ENCODE assay signal across 8 cellular contexts in genomic region chr11:77039491-77040400, GRCh38. TPM values are rescaled to one million over a fixed set of nuclear protein-coding genes. Genes with fewer than 3 reads are reported as not detected.
DNase-seq lines count a peak whose midpoint lies in the region; ATAC-seq and TF ChIP-seq lines count a peak whose summit lies in the region.

No MANE protein-coding gene starts in this region.

- no peak for TF ChIP-seq POLR2A in breast epithelium (IDR thresholded peaks at IDR 0.05)

- no peak overlapping the region for H3K4me3 Mint-ChIP-seq in MCF 10A (ENCODE audit: unreplicated experiment)
- peak overlapping the region; percentile 41 to 77 for H3K4me3 Mint-ChIP-seq in activated T-cell treated with anti-CD3 and anti-CD28 coated beads, Interleukin-2, amount 50 U/mL, for 72 hours

- H3K27ac Mint-ChIP-seq in MCF 10A (ENCODE audit: low read depth, unreplicated experiment) = no peak overlapping the region
- no peak overlapping the region for H3K27ac Mint-ChIP-seq in activated T-cell treated with anti-CD3 and anti-CD28 coated beads, Interleukin-2, amount 50 U/mL, for 72 hours

- DNase-seq in breast epithelium (ENCODE audit: low spot score in 2 of 2) (no peak), MCF 10A (ENCODE audit: unreplicated experiment) (no peak), left ventricle myocardium inferior (no peak), retinal pigment epithelial cell (ENCODE audit: low read depth) (no peak), COR-L47 (lab: John Stamatoyannopoulos, UW) (no peak), HuH-7.5 (ENCODE audit: low spot score) (no peak)
- peak; percentile 23 to 37 for DNase-seq in activated T-cell treated with anti-CD3 and anti-CD28 coated beads, Interleukin-2, amount 50 U/mL, for 72 hours

- H3K27ac ChIP-seq in breast epithelium (no peak overlapping the region), left ventricle myocardium inferior (replicated peaks) (no peak overlapping the region)

- no TSS peak for BruUV-seq in MCF 10A (replicated peaks; lab: Mats Ljungman, UMichigan)

- H3K9me3 ChIP-seq in breast epithelium = no peaks in the 10 kb centered on the region
- no peaks in the 10 kb centered on the region for H3K9me3 ChIP-seq in left ventricle myocardium inferior (replicated peaks)

- H3K36me3 Mint-ChIP-seq in MCF 10A (ENCODE audit: insufficient read depth, unreplicated experiment) = no peaks in the 10 kb centered on the region
- H3K36me3 Mint-ChIP-seq in activated T-cell treated with anti-CD3 and anti-CD28 coated beads, Interleukin-2, amount 50 U/mL, for 72 hours (ENCODE audit: insufficient read depth in 2 of 2) = peaks cover 0 to 2% of the 10 kb centered on the region in 2 donors

- intact Hi-C loops in breast epithelium (cut with DNase I; ENCODE audit: low total_unique reads) = no loop called here
- intact Hi-C loops in MCF 10A (cut with micrococcal nuclease) = no loop called here
- intact Hi-C loops in left ventricle myocardium inferior (cut with micrococcal nuclease) = no loop called here

- CTCF ChIA-PET in MCF 10A (lab: Yijun Ruan, JAX) = interaction anchor here (0.6 to 1.6 kb wide), 4 partner anchors 8 to 289 kb away, joined by 3 to 7 read pairs (median 4); no protein-coding TSS in a partner anchor

- no peaks in the 10 kb centered on the region for H3K9me3 Mint-ChIP-seq in MCF 10A (ENCODE audit: unreplicated experiment)
- H3K9me3 Mint-ChIP-seq in activated T-cell treated with anti-CD3 and anti-CD28 coated beads, Interleukin-2, amount 50 U/mL, for 72 hours = no peaks in the 10 kb centered on the region

- TF ChIP-seq CTCF in breast epithelium (IDR thresholded peaks at IDR 0.05) (no peak), MCF 10A (IDR thresholded peaks at IDR 0.05; ENCODE audit: unreplicated experiment) (no peak), left ventricle myocardium inferior (IDR thresholded peaks at IDR 0.05; ENCODE audit: borderline replicate concordance) (peak; percentile 40), retinal pigment epithelial cell (conservative IDR thresholded peaks at IDR 0.05; ENCODE audit: low read depth, low read length) (peak; percentile 73)

- H3K4me1 ChIP-seq in breast epithelium (no peaks in the 10 kb centered on the region), left ventricle myocardium inferior (peaks cover 10% of the 10 kb centered on the region)

- H3K4me1 Mint-ChIP-seq in MCF 10A (ENCODE audit: insufficient read depth, unreplicated experiment) = peaks cover 7% of the 10 kb centered on the region
- peaks cover 8% of the 10 kb centered on the region for H3K4me1 Mint-ChIP-seq in activated T-cell treated with anti-CD3 and anti-CD28 coated beads, Interleukin-2, amount 50 U/mL, for 72 hours (ENCODE audit: low read depth)

- H3K4me3 ChIP-seq in breast epithelium = peak overlapping the region; percentile 28 to 66 (median 32)
- H3K4me3 ChIP-seq in left ventricle myocardium inferior = peak overlapping the region; percentile 62
- H3K4me3 ChIP-seq in retinal pigment epithelial cell (ENCODE audit: low read length) = peak overlapping the region; percentile 15

- ATAC-seq in activated T-cell treated with anti-CD3 and anti-CD28 coated beads, Interleukin-2, amount 50 U/mL, for 72 hours (replicated peaks in 1 of 2) = peak; percentile 50 to 70
- ATAC-seq in GM21381 (IDR thresholded peaks at IDR 0.05; ENCODE audit: unreplicated experiment) = no peak

- POLR2A ChIA-PET in MCF 10A (lab: Yijun Ruan, JAX) = no interaction called here

- peaks cover 15% of the 10 kb centered on the region for H3K27me3 Mint-ChIP-seq in MCF 10A (ENCODE audit: insufficient read depth, unreplicated experiment)
- peaks cover 57% of the 10 kb centered on the region for H3K27me3 Mint-ChIP-seq in activated T-cell treated with anti-CD3 and anti-CD28 coated beads, Interleukin-2, amount 50 U/mL, for 72 hours (ENCODE audit: low read depth)

- H3K27me3 ChIP-seq in breast epithelium = peaks cover 4 to 36% of the 10 kb centered on the region in 2 donors
- H3K27me3 ChIP-seq in left ventricle myocardium inferior (ENCODE audit: low read depth) = peaks cover 95% of the 10 kb centered on the region

- no peaks in the 10 kb centered on the region for H3K36me3 ChIP-seq in breast epithelium
- no peaks in the 10 kb centered on the region for H3K36me3 ChIP-seq in left ventricle myocardium inferior

RNA-seq across cellular contexts. Expression of gene B3GNT6, which starts 5.5 kb away (rescaled TPM):
- under 1 TPM in 1 of 3 donors, not detected in 2; 0.33 TPM for total RNA-seq in breast epithelium
- not detected in 2 replicates for total RNA-seq in MCF 10A (2022)
- not detected for total RNA-seq in activated T-cell treated with anti-CD3 and anti-CD28 coated beads, Interleukin-2, amount 50 U/mL, for 72 hours
- total RNA-seq in left ventricle myocardium inferior = not detected

RNA-seq across cellular contexts. Expression of gene CAPN5, which starts 27.0 kb away (rescaled TPM):
- total RNA-seq in breast epithelium = 1 to 10 TPM; 2.8 to 6.1 (median 3.6) TPM
- total RNA-seq in MCF 10A (2022) = 0.26 and 0.49 TPM in 2 replicates
- 1 to 10 TPM; 1.0 to 1.1 TPM for total RNA-seq in activated T-cell treated with anti-CD3 and anti-CD28 coated beads, Interleukin-2, amount 50 U/mL, for 72 hours
- 2.3 TPM for total RNA-seq in left ventricle myocardium inferior

Comparison
In these comparisons a context has a peak if more than half of its experiments do, and no peak if none do; other contexts are left out.
1. DNase-seq: peak in activated T-cell treated with anti-CD3 and anti-CD28 coated beads, Interleukin-2, amount 50 U/mL, for 72 hours (2 of 2); none in breast epithelium (0 of 2), MCF 10A (single experiment), left ventricle myocardium inferior (single experiment), retinal pigment epithelial cell (single experiment), COR-L47 (single experiment) and HuH-7.5 (single experiment).
2. CTCF ChIP-seq: peak in left ventricle myocardium inferior (single experiment) and retinal pigment epithelial cell (single experiment); none in breast epithelium (0 of 3) and MCF 10A (single experiment).
3. Peak in every context shown above with its lines, with median percentiles within 50 percentile points of each other: H3K4me3 ChIP-seq.